In the genomic region with DNA sequence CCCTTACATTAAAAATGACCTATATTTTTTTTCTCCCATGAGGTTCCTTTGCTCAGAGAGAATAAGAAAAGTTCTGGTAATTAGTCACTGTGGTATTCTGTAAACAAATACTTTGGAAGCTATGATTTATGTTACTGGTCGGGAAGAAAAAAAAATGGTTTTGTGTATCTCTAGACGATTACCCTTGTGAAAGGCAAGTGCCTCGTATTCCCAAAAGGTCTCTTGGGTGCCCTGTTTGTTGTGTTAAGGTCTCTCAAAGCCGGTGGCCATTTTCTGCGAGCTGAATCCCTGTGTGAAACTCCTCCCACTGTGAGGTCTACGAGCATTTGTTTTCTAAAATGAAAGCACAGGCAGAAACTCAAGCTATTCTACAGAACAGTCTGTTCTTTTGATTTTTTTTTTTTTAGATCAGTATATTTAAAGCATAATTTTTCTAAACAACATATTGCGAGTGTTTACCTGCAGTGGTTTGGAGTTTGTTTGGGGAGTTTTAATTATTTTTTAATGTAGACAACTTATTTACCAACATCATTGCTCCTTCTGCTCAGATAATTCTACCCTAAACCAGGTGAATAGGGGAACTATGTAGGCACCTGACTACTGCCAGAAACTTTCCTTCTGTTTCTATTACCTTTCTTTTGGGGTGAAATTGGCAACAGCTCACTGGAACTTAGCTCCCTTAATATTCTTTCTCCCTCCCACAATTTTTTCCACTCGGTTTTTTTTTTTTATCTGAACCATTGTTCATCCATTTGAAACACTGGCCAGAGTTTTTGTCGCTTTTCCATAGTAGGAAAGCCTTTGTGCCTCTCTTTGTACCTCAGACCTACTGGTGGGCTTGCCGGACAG, we compare ENCODE assay signal across 9 cellular contexts. TPM values are rescaled to one million over a fixed set of nuclear protein-coding genes. Genes with fewer than 3 reads are reported as not detected.
A peak's percentile ranks its signal among the peaks of the same experiment; 100 is the strongest.
DNase-seq lines count a peak whose midpoint lies in the region; ATAC-seq and TF ChIP-seq lines count a peak whose summit lies in the region.
"Had no signal": no experiment of that assay in that cellular context is flagged by ENCODE, and none has a peak within 500 bp of the region (broad histone marks: within the 10 kb centered on the region; RNA-seq: fewer than 3 reads in every experiment).

No MANE protein-coding gene starts in this region.

- H3K4me1 ChIP-seq in PC-3 (ENCODE audit: insufficient read depth, low read length) = peaks cover 60% of the 10 kb centered on the region

- peak overlapping the region; percentile 65 for H3K27ac ChIP-seq in CD4-positive, alpha-beta T cell (ENCODE audit: low read depth, low read length)
- peak overlapping the region; percentile 95 for H3K27ac ChIP-seq in PC-3 (ENCODE audit: low read length)
- H3K27ac ChIP-seq: HL-60 had no signal

- H4K20me1 ChIP-seq in PC-3 (ENCODE audit: low read length) = no peaks in the 10 kb centered on the region

- peak; percentile 69 for ATAC-seq in CD4-positive, alpha-beta T cell (ENCODE audit: poor library complexity)
- ATAC-seq in PC-3 (peak; percentile 35), left cardiac atrium (peak; percentile 54 to 67), GM19328 (IDR thresholded peaks at IDR 0.05; ENCODE audit: unreplicated experiment) (no peak)
- ATAC-seq in activated naive CD8-positive, alpha-beta T cell treated with anti-CD3 and anti-CD28 coated beads, Interleukin-2, amount 50 U/mL, for 24 hours = no peak

- H3K79me2 ChIP-seq in PC-3 (ENCODE audit: low read length) = no peaks in the 10 kb centered on the region

- H3K9me3 ChIP-seq in CD4-positive, alpha-beta T cell (ENCODE audit: control insufficient read depth, low read length) = no peaks in the 10 kb centered on the region
- H3K9me3 ChIP-seq in PC-3 (ENCODE audit: low read length) = no peaks in the 10 kb centered on the region

- POLR2A ChIA-PET in CD4-positive, alpha-beta T cell (lab: Charles Lee) = interaction anchor here (0.6 to 5.4 kb wide), 24 partner anchors 8 to 464 kb away, joined by 3 to 114 read pairs (median 5); partner anchors contain the start of genes ATP1B3, PXYLP1 and RASA2
- POLR2A ChIA-PET in PC-3 (lab: Charles Lee; ENCODE audit: unreplicated experiment) = interaction anchor here (0.6 kb wide), 1 partner anchor 29 kb away, joined by 3 read pairs; no protein-coding TSS in a partner anchor

- TF ChIP-seq CTCF in CD4-positive, alpha-beta T cell (IDR thresholded peaks at IDR 0.05) = no peak
- no peak for TF ChIP-seq CTCF in PC-3 (conservative IDR thresholded peaks at IDR 0.05; ENCODE audit: low read depth, low read length)

- peaks cover 80% of the 10 kb centered on the region for H3K4me1 Mint-ChIP-seq in CD4-positive, alpha-beta T cell (ENCODE audit: low read depth)
- peaks cover 76% of the 10 kb centered on the region for H3K4me1 Mint-ChIP-seq in activated naive CD8-positive, alpha-beta T cell treated with anti-CD3 and anti-CD28 coated beads, Interleukin-2, amount 50 U/mL, for 24 hours

- peaks cover 63% of the 10 kb centered on the region for H3K36me3 Mint-ChIP-seq in CD4-positive, alpha-beta T cell (ENCODE audit: low read depth)
- H3K36me3 Mint-ChIP-seq in activated naive CD8-positive, alpha-beta T cell treated with anti-CD3 and anti-CD28 coated beads, Interleukin-2, amount 50 U/mL, for 24 hours (ENCODE audit: low read depth) = peaks cover 5% of the 10 kb centered on the region

- DNase-seq in CD4-positive, alpha-beta T cell = peak; percentile 33 to 54 (median 44)
- peak; percentile 97 for DNase-seq in HCEC 1CT
- DNase-seq in PC-3 = peak; percentile 59
- DNase-seq in activated naive CD8-positive, alpha-beta T cell treated with anti-CD3 and anti-CD28 coated beads, Interleukin-2, amount 50 U/mL, for 24 hours = peak; percentile 47
- DNase-seq in left cardiac atrium = peak; percentile 46
- DNase-seq in retina = peak; percentile 52
- no peak for DNase-seq in HK-2 (ENCODE audit: unreplicated experiment)

- H3K4me3 Mint-ChIP-seq in CD4-positive, alpha-beta T cell = peak overlapping the region; percentile 82
- peak overlapping the region; percentile 77 for H3K4me3 Mint-ChIP-seq in activated naive CD8-positive, alpha-beta T cell treated with anti-CD3 and anti-CD28 coated beads, Interleukin-2, amount 50 U/mL, for 24 hours

- H3F3A ChIP-seq in PC-3 (ENCODE audit: low read length, unreplicated experiment) = no peaks in the 10 kb centered on the region

- H2AFZ ChIP-seq in PC-3 (ENCODE audit: low read length) = peak overlapping the region; percentile 71

- H3K27ac Mint-ChIP-seq in CD4-positive, alpha-beta T cell = peak overlapping the region; percentile 98
- H3K27ac Mint-ChIP-seq in activated naive CD8-positive, alpha-beta T cell treated with anti-CD3 and anti-CD28 coated beads, Interleukin-2, amount 50 U/mL, for 24 hours = peak overlapping the region; percentile 92

- peak overlapping the region; percentile 76 for H3K4me2 ChIP-seq in PC-3 (ENCODE audit: low read length)

- no peaks in the 10 kb centered on the region for H3K9me2 ChIP-seq in PC-3 (replicated peaks; ENCODE audit: low read length)

- BruUV-seq in PC-3 (replicated peaks; lab: Mats Ljungman, UMichigan) = no TSS peak

- CTCF ChIA-PET in CD4-positive, alpha-beta T cell (lab: Charles Lee) = interaction anchor here (0.5 to 2.4 kb wide), 8 partner anchors 9 to 150 kb away, joined by 3 to 9 read pairs (median 6); no protein-coding TSS in a partner anchor
- CTCF ChIA-PET in PC-3 (lab: Charles Lee) = interaction anchor here (0.5 kb wide), 1 partner anchor 459 kb away, joined by 3 read pairs; no protein-coding TSS in a partner anchor

- no peaks in the 10 kb centered on the region for H3K9me3 Mint-ChIP-seq in CD4-positive, alpha-beta T cell
- no peaks in the 10 kb centered on the region for H3K9me3 Mint-ChIP-seq in activated naive CD8-positive, alpha-beta T cell treated with anti-CD3 and anti-CD28 coated beads, Interleukin-2, amount 50 U/mL, for 24 hours

- peaks cover 12% of the 10 kb centered on the region for H3K36me3 ChIP-seq in PC-3 (ENCODE audit: low read depth, low read length)

- peak overlapping the region; percentile 55 for H3K9ac ChIP-seq in PC-3 (ENCODE audit: low read length)

- H3K4me3 ChIP-seq in PC-3 (ENCODE audit: low read length) = peak overlapping the region; percentile 54

- no peaks in the 10 kb centered on the region for H3K27me3 ChIP-seq in CD4-positive, alpha-beta T cell (ENCODE audit: control insufficient read depth, insufficient read depth, low read length)
- H3K27me3 ChIP-seq in PC-3 (ENCODE audit: low read length) = no peaks in the 10 kb centered on the region

- intact Hi-C loops in CD4-positive, alpha-beta T cell (cut with DNase I, micrococcal nuclease) = no loop called here
- intact Hi-C loops in PC-3 (cut with micrococcal nuclease) = no loop called here
- intact Hi-C loops in left cardiac atrium (cut with DNase I) = no loop called here

- no peaks in the 10 kb centered on the region for H3K27me3 Mint-ChIP-seq in CD4-positive, alpha-beta T cell
- no peaks in the 10 kb centered on the region for H3K27me3 Mint-ChIP-seq in activated naive CD8-positive, alpha-beta T cell treated with anti-CD3 and anti-CD28 coated beads, Interleukin-2, amount 50 U/mL, for 24 hours

RNA-seq across cellular contexts. Expression of gene ZBTB38, which starts 44.0 kb away (rescaled TPM):
- total RNA-seq in CD4-positive, alpha-beta T cell = 10 to 100 TPM; 21.8 to 22.0 TPM
- 17.0 and 19.6 TPM in 2 replicates for total RNA-seq in PC-3 (2014; rRNA removed)
- 10 to 100 TPM; 62.9 to 72.6 TPM for total RNA-seq in left cardiac atrium

Comparison
In these comparisons a context has a peak if more than half of its experiments do, and no peak if none do; other contexts are left out.
1. ATAC-seq: peak in CD4-positive, alpha-beta T cell (single experiment), PC-3 (single experiment) and left cardiac atrium (2 of 2); none in activated naive CD8-positive, alpha-beta T cell treated with anti-CD3 and anti-CD28 coated beads, Interleukin-2, amount 50 U/mL, for 24 hours (single experiment) and GM19328 (single experiment).